8 cellular contexts compared by ENCODE assay signal in genomic region chrX:43750248-43750676, GRCh38.
A peak's percentile ranks its signal among the peaks of the same experiment; 100 is the strongest.
DNase-seq lines count a peak whose midpoint lies in the region; ATAC-seq lines count a peak whose summit lies in the region.

No MANE protein-coding gene starts in this region.

- DNase-seq in SIG-M5 treated with dmso at 0.1 percent for 504 hours (lab: John Stamatoyannopoulos, UW; ENCODE audit: unreplicated experiment) (peak; percentile 58), SIG-M5 (lab: John Stamatoyannopoulos, UW) (no peak), NCI-H446 treated with DMSO at 0.1 percent for 48 hours (lab: John Stamatoyannopoulos, UW) (peak; percentile 51), dermis microvascular lymphatic vessel endothelial cell (ENCODE audit: low read depth in 2 of 2) (peak; percentile 29 to 61), lung microvascular endothelial cell (ENCODE audit: low read depth in 2 of 2) (peak; percentile 64 to 73)
- DNase-seq in activated CD4-positive, alpha-beta T cell treated with anti-CD3 and anti-CD28 coated beads for 4 hours, result peak; percentile 29 to 39
- DNase-seq in stimulated activated CD8-positive, alpha-beta memory T cell treated with anti-CD3 and anti-CD28 coated beads, Interleukin-7, amount 100 ng/mL, for 4 hours (ENCODE audit: low read depth in 2 of 2), result peak; percentile 5 to 6

- peak; percentile 55 for ATAC-seq in HG03196 (IDR thresholded peaks at IDR 0.05; ENCODE audit: unreplicated experiment)
